In genomic region chr20:49398401-49399144, GRCh38 we compare ENCODE assay signal across 18 cellular contexts.
DNase-seq lines count a peak whose midpoint lies in the region; ATAC-seq and TF ChIP-seq lines count a peak whose summit lies in the region.
"Had no signal": no experiment of that assay in that cellular context is flagged by ENCODE, and none has a peak within 500 bp of the region (broad histone marks: within the 10 kb centered on the region; RNA-seq: fewer than 3 reads in every experiment).

No MANE protein-coding gene starts in this region.

- no peak overlapping the region for H2BK5ac ChIP-seq in trophoblast cell (ENCODE audit: low read depth, low read length, poor library complexity)

- no peak overlapping the region for H4K91ac ChIP-seq in trophoblast cell (ENCODE audit: low read depth, low read length)

- no peak overlapping the region for H3K14ac ChIP-seq in trophoblast cell (ENCODE audit: low read length)

- CTCF ChIA-PET in HEK293T (lab: Yijun Ruan, JAX) = interaction anchor here (0.7 kb wide), 1 partner anchor 13 kb away, joined by 3 read pairs; no protein-coding TSS in a partner anchor

- 87% methylated on average over 4 of the region's 4 CpGs for WGBS in esophagus muscularis mucosa
- WGBS in suprapubic skin = 82% methylated on average over 4 of the region's 4 CpGs
- no CpG with 5 or more reads among the region's 4 CpGs for WGBS in trophoblast cell (ENCODE audit: extremely low coverage, insufficient coverage, insufficient read length)

- no peak overlapping the region for H2BK120ac ChIP-seq in trophoblast cell (ENCODE audit: insufficient read depth, low read length, poor library complexity)

- H3K9ac ChIP-seq in trophoblast cell (ENCODE audit: low read length) = no peak overlapping the region

- H4K8ac ChIP-seq in trophoblast cell (ENCODE audit: low read depth, low read length) = no peak overlapping the region

- intact Hi-C loops in esophagus muscularis mucosa (cut with DNase I) = loop anchor here (5.0 kb wide), 1 partner anchor 49 kb away; no protein-coding TSS in a partner anchor

- no peak overlapping the region for H2AFZ ChIP-seq in trophoblast cell (ENCODE audit: insufficient read depth, low read length, poor library complexity)

- TF ChIP-seq CTCF in esophagus muscularis mucosa (IDR thresholded peaks at IDR 0.05) = no peak
- no peak for TF ChIP-seq CTCF in suprapubic skin (IDR thresholded peaks at IDR 0.05)

- H3K27me3 ChIP-seq in MG63 (no peaks in the 10 kb centered on the region), esophagus muscularis mucosa (no peaks in the 10 kb centered on the region), suprapubic skin (no peaks in the 10 kb centered on the region), trophoblast cell (ENCODE audit: insufficient read depth, low read length) (no peaks in the 10 kb centered on the region)

- H3K27ac ChIP-seq in esophagus muscularis mucosa (replicated peaks in 1 of 4) = peak overlapping the region; percentile 89 to 94 (median 92)
- H3K27ac ChIP-seq in suprapubic skin = peak overlapping the region; percentile 34
- H3K27ac ChIP-seq in trophoblast cell (ENCODE audit: low read depth, low read length) = no peak overlapping the region
- H3K27ac ChIP-seq: left lung had no signal

- no peak overlapping the region for H3K4ac ChIP-seq in trophoblast cell (ENCODE audit: low read depth, low read length)

- no peak overlapping the region for H2BK12ac ChIP-seq in trophoblast cell (ENCODE audit: low read length)

- H3K79me1 ChIP-seq in trophoblast cell (ENCODE audit: low read length) = no peaks in the 10 kb centered on the region

- H2AK5ac ChIP-seq in trophoblast cell (ENCODE audit: low read length) = no peak overlapping the region

- H4K12ac ChIP-seq in trophoblast cell (ENCODE audit: low read depth, low read length) = no peak overlapping the region

- TF ChIP-seq POLR2A in esophagus muscularis mucosa (IDR thresholded peaks at IDR 0.05; ENCODE audit: low read depth) = no peak
- TF ChIP-seq POLR2A in suprapubic skin (IDR thresholded peaks at IDR 0.05) = no peak

- H3K9me3 ChIP-seq in MG63 (peaks cover 11% of the 10 kb centered on the region), esophagus muscularis mucosa (no peaks in the 10 kb centered on the region), suprapubic skin (no peaks in the 10 kb centered on the region), trophoblast cell (ENCODE audit: insufficient read depth, low read depth, low read length) (peaks cover 4% of the 10 kb centered on the region)
- H3K9me3 ChIP-seq: left lung had no signal

- H3K18ac ChIP-seq in trophoblast cell (ENCODE audit: low read length) = no peak overlapping the region

- TF ChIP-seq EP300 in esophagus muscularis mucosa (IDR thresholded peaks at IDR 0.05) (no peak), suprapubic skin (IDR thresholded peaks at IDR 0.05) (no peak)

- DNase-seq in HEK293T (ENCODE audit: extremely low spot score) = peak; percentile 32
- DNase-seq in MG63 = peak; percentile 37
- no peak for DNase-seq in esophagus muscularis mucosa (ENCODE audit: extremely low spot score)
- DNase-seq in suprapubic skin (ENCODE audit: low spot score in 2 of 2) = no peak
- no peak for DNase-seq in NCI-H1436 treated with DMSO at 0.1 percent for 48 hours (lab: John Stamatoyannopoulos, UW)
- DNase-seq in trophoblast cell = no peak
- DNase-seq: activated CD4-positive, alpha-beta T cell treated with anti-CD3 and anti-CD28 coated beads for 48 hours; activated T-cell treated with anti-CD3 and anti-CD28 coated beads, Interleukin-2, amount 50 U/mL, for 72 hours; aorta; caudate nucleus; dermis blood vessel endothelial cell; left lung; NCI-H187; NCI-H2227 treated with DMSO at 0.1 percent for 48 hours; NCI-H748 treated with DMSO at 0.1 percent for 48 hours had no signal

- H3K4me2 ChIP-seq in trophoblast cell (ENCODE audit: low read length) = no peak overlapping the region

- no peak overlapping the region for H3K4me3 ChIP-seq in MG63
- H3K4me3 ChIP-seq in esophagus muscularis mucosa = no peak overlapping the region
- no peak overlapping the region for H3K4me3 ChIP-seq in suprapubic skin
- no peak overlapping the region for H3K4me3 ChIP-seq in trophoblast cell (ENCODE audit: low read depth, low read length)
- H3K4me3 ChIP-seq: left lung had no signal

- no peaks in the 10 kb centered on the region for H3K79me2 ChIP-seq in trophoblast cell (ENCODE audit: control insufficient read depth, insufficient read depth, low read length, poor library complexity)

- H3K23ac ChIP-seq in trophoblast cell (ENCODE audit: low read length) = no peak overlapping the region

- peaks cover 31% of the 10 kb centered on the region for H3K36me3 ChIP-seq in MG63
- H3K36me3 ChIP-seq in esophagus muscularis mucosa = no peaks in the 10 kb centered on the region
- no peaks in the 10 kb centered on the region for H3K36me3 ChIP-seq in suprapubic skin
- no peaks in the 10 kb centered on the region for H3K36me3 ChIP-seq in trophoblast cell (ENCODE audit: control insufficient read depth in 1 of 2, insufficient read depth in 2 of 2, low read length in 2 of 2)
- H3K36me3 ChIP-seq: left lung had no signal

- ATAC-seq in GM19397 (IDR thresholded peaks at IDR 0.05; ENCODE audit: unreplicated experiment) = no peak
- ATAC-seq: activated naive CD4-positive, alpha-beta T cell treated with anti-CD3 and anti-CD28 coated beads, Interleukin-2, amount 50 U/mL, for 72 hours; activated T-cell treated with anti-CD3 and anti-CD28 coated beads, Interleukin-2, amount 50 U/mL, for 72 hours; left lung; Right ventricle myocardium inferior had no signal

- POLR2A ChIA-PET in HEK293T (lab: Yijun Ruan, JAX) = no interaction called here

- H3K4me1 ChIP-seq in esophagus muscularis mucosa (peaks cover 43 to 100% (median 98%) of the 10 kb centered on the region in 4 donors), suprapubic skin (peaks cover 25% of the 10 kb centered on the region), trophoblast cell (ENCODE audit: control insufficient read depth in 1 of 2, insufficient read depth in 2 of 2, low read length in 2 of 2) (no peaks in the 10 kb centered on the region)
- H3K4me1 ChIP-seq: left lung had no signal

TF ChIP-seq in HEK293T, 16 proteins besides CTCF, POLR2A, EP300 and RAD21:
- TF ChIP-seq PKNOX1 (IDR thresholded peaks at IDR 0.05) = peak; percentile 74
- TF ChIP-seq BHLHE40 (IDR thresholded peaks at IDR 0.05; ENCODE audit: borderline replicate concordance) = no peak

Comparison
In these comparisons a context has a peak if more than half of its experiments do, and no peak if none do; other contexts are left out.
1. DNase-seq: peak in HEK293T (single experiment) and MG63 (single experiment); none in esophagus muscularis mucosa (single experiment), suprapubic skin (0 of 2), NCI-H1436 treated with DMSO at 0.1 percent for 48 hours (single experiment) and trophoblast cell (0 of 2).